In genomic region chr20:934186-934840, GRCh38 we compare ENCODE assay signal across 26 cellular contexts. TPM values are rescaled to one million over a fixed set of nuclear protein-coding genes. Genes with fewer than 3 reads are reported as not detected.
"Had no signal": no experiment of that assay in that cellular context is flagged by ENCODE, and none has a peak within 500 bp of the region (broad histone marks: within the 10 kb centered on the region; RNA-seq: fewer than 3 reads in every experiment).

No MANE protein-coding gene starts in this region.

- H3K4me1 ChIP-seq: foreskin keratinocyte, heart right ventricle, testis, transverse colon, uterus had no signal

- H3K36me3 ChIP-seq: heart right ventricle, transverse colon, uterus had no signal

- ATAC-seq: activated CD4-positive, CD25-positive, alpha-beta regulatory T cell treated with anti-CD3 and anti-CD28 coated beads, Interleukin-2, amount 50 U/mL, for 24 hours; activated naive CD8-positive, alpha-beta T cell treated with anti-CD3 and anti-CD28 coated beads, Interleukin-2, amount 50 U/mL, for 24 hours; esophagus mucosa; foreskin keratinocyte; heart right ventricle; left colon; naive thymus-derived CD4-positive, alpha-beta T cell; right cardiac atrium; stimulated activated naive CD8-positive, alpha-beta T cell treated with anti-CD3 and anti-CD28 coated beads, Interleukin-15, Interleukin-2, amounts not matched to agents 100 U/mL and 50 U/mL, for 24 hours had no signal

- H3K27me3 ChIP-seq: foreskin keratinocyte, testis, transverse colon, uterus had no signal

- H3K4me3 ChIP-seq: heart right ventricle, testis, transverse colon, uterus had no signal

- H3K27ac ChIP-seq: foreskin keratinocyte, heart right ventricle, testis, transverse colon, uterus had no signal

- H3K9me3 ChIP-seq: testis, uterus had no signal

- DNase-seq: activated CD4-positive, alpha-beta T cell treated with anti-CD3 and anti-CD28 coated beads for 48 hours; activated CD4-positive, alpha-beta T cell treated with anti-CD3 and anti-CD28 coated beads, Interleukin-2, amount 50 U/mL, for 48 hours; activated CD8-positive, alpha-beta memory T cell treated with anti-CD3 and anti-CD28 coated beads, Interleukin-2, amount 50 U/mL, for 4 hours; activated gamma-delta T cell; activated naive CD8-positive, alpha-beta T cell treated with anti-CD3 and anti-CD28 coated beads, Interleukin-2, amount 50 U/mL, for 24 hours; activated T-cell treated with anti-CD3 and anti-CD28 coated beads, Interleukin-2, amount 50 U/mL, for 24 hours; amygdala; caudate nucleus; foreskin keratinocyte; heart right ventricle; kidney; left colon; mammary epithelial cell; midbrain; naive thymus-derived CD4-positive, alpha-beta T cell; right cardiac atrium; stimulated activated CD4-positive, alpha-beta T cell treated with anti-CD3 and anti-CD28 coated beads, Interleukin-2, amount 100 ng/mL, for 48 hours; stimulated activated naive CD8-positive, alpha-beta T cell treated with anti-CD3 and anti-CD28 coated beads, Interleukin-15, Interleukin-2, amounts not matched to agents 100 U/mL and 50 U/mL, for 24 hours; T-helper 1 cell; testis; transverse colon; uterus had no signal

RNA-seq across cellular contexts. Expression of gene ANGPT4, which starts 18.2 kb away (rescaled TPM):
- total RNA-seq: activated CD8-positive, alpha-beta memory T cell treated with anti-CD3 and anti-CD28 coated beads for 36 hours; foreskin keratinocyte; glomerular endothelial cell; left colon; naive thymus-derived CD4-positive, alpha-beta T cell had no signal
- polyA plus RNA-seq: foreskin keratinocyte; naive thymus-derived CD4-positive, alpha-beta T cell had no signal
